ENCODE assay signal across 8 cellular contexts in the genomic region with DNA sequence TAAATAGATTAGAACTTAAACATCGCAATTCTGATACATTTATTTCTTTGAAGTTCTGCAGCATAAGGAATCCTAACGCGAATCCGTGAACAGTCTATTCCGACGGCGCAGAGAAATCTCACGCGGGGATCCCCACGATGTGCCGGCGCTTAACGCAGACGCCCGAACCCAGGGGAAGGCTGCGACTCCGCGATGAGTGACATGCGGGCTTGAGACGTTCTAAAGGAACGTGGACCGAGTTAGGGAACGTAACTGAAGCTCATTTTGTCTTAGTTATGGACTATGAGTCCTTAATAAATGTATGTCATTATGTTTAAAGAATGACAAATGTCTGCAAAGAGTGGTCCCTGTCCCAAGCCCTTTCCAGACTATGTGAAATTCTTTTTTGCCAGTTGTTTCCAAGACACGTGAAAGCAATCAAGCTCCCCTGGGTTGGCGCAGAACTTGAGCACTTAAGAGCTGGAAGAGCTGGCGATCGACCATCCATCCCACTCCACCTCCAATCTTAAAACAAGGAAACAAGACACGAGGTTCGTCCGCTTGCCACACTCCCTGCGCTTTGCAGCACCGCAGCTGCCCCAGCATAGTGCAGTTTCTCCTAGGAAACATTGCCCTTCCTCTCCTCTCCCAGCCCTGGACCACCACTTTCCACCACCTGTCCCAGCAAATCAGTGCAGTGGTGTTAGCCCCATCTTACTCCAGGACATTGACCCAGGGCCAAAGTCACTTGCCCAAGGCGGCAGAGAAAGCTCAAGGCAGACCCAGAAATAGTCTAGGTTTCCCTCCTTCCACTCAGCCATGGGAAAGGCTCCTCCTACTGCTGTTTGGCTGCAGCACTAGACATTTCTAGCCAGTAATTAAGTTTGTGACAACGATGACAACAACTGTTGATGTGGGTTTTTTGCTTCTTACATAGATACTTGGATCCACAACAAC. TPM values are rescaled to one million over a fixed set of nuclear protein-coding genes. Genes with fewer than 3 reads are reported as not detected.
DNase-seq lines count a peak whose midpoint lies in the region; ATAC-seq and TF ChIP-seq lines count a peak whose summit lies in the region.

No MANE protein-coding gene starts in this region.

- peaks cover 36% of the 10 kb centered on the region for H3K4me1 Mint-ChIP-seq in nephron

- H3K27me3 Mint-ChIP-seq in nephron (ENCODE audit: low read depth) = peaks cover 9% of the 10 kb centered on the region

- H3K4me1 ChIP-seq in Peyer's patch = peaks cover 0 to 22% (median 0%) of the 10 kb centered on the region in 4 donors
- H3K4me1 ChIP-seq in esophagus (ENCODE audit: control insufficient read depth in 2 of 2, insufficient read depth in 2 of 2, low read length in 1 of 2) = peaks cover 3 to 6% of the 10 kb centered on the region in 2 donors

- DNase-seq in Peyer's patch (peak in 2 of 3 donors; percentile 55 to 59), NCI-H510A treated with DMSO at 0.1 percent for 48 hours (lab: John Stamatoyannopoulos, UW) (no peak), hippocampal formation (lab: John Stamatoyannopoulos, UW) (no peak)

- H3K4me3 Mint-ChIP-seq in nephron = peak overlapping the region; percentile 78 to 86 (median 85)

- peak overlapping the region; percentile 46 for H3K4me3 ChIP-seq in GM12875 (ENCODE audit: low read depth, low read length)
- H3K4me3 ChIP-seq in Peyer's patch = peak overlapping the region; percentile 30 to 97 (median 68)
- H3K4me3 ChIP-seq in esophagus (ENCODE audit: low read depth in 1 of 2, low read length in 2 of 2) = peak overlapping the region; percentile 52 to 86

- peak overlapping the region; percentile 64 to 84 (median 77) for H3K27ac Mint-ChIP-seq in nephron

- TF ChIP-seq CTCF in GM12875 (IDR thresholded peaks at IDR 0.05; ENCODE audit: borderline replicate concordance, insufficient read depth, low read depth, low read length) (no peak), Peyer's patch (IDR thresholded peaks at IDR 0.05) (peak in 1 of 6 experiments; percentile 16), nephron (IDR thresholded peaks at IDR 0.05; ENCODE audit: unreplicated experiment in 3 of 3) (peak in 1 of 3 experiments; percentile 8)

- no peaks in the 10 kb centered on the region for H3K9me3 Mint-ChIP-seq in nephron

- no peaks in the 10 kb centered on the region for H3K36me3 ChIP-seq in Peyer's patch
- no peaks in the 10 kb centered on the region for H3K36me3 ChIP-seq in esophagus (ENCODE audit: control insufficient read depth in 2 of 2, insufficient read depth in 2 of 2, low read length in 1 of 2)

- ATAC-seq in HG02885 (IDR thresholded peaks at IDR 0.05; ENCODE audit: poor library complexity, unreplicated experiment) (no peak), GM18867 (IDR thresholded peaks at IDR 0.05; ENCODE audit: unreplicated experiment) (no peak)

- H3K9me3 ChIP-seq in Peyer's patch (no peaks in the 10 kb centered on the region), esophagus (ENCODE audit: control insufficient read depth in 2 of 2, insufficient read depth in 1 of 2, low read depth in 1 of 2, low read length in 1 of 2) (no peaks in the 10 kb centered on the region)

- H3K27ac ChIP-seq in Peyer's patch (peak overlapping the region in 2 of 4 donors; percentile 82 to 91), esophagus (ENCODE audit: low read depth in 2 of 2, low read length in 1 of 2) (peak overlapping the region; percentile 88 to 94)

- 2 to 3% methylated on average over 34 of the region's 34 CpGs for WGBS in esophagus, 2 donors

- no peak for TF ChIP-seq POLR2A in Peyer's patch (IDR thresholded peaks at IDR 0.05)

- H3K27me3 ChIP-seq in Peyer's patch (no peaks in the 10 kb centered on the region), esophagus (ENCODE audit: control insufficient read depth in 1 of 2, insufficient read depth in 2 of 2, low read length in 2 of 2) (no peaks in the 10 kb centered on the region)

- no peaks in the 10 kb centered on the region for H3K36me3 Mint-ChIP-seq in nephron (ENCODE audit: low read depth)

RNA-seq across cellular contexts. Expression of gene PARD3, which starts 1.2 kb away (rescaled TPM):
- 100 to 1,000 TPM in 1 of 4 donors, 10 to 100 TPM in 3; 39.2 to 124 (median 48.0) TPM for total RNA-seq in Peyer's patch
- polyA plus RNA-seq in esophagus = 10 to 100 TPM; 40.3 to 71.3 TPM

Comparison
In these comparisons a context has a peak if more than half of its experiments do, and no peak if none do; other contexts are left out.
1. DNase-seq: peak in Peyer's patch (2 of 3); none in NCI-H510A treated with DMSO at 0.1 percent for 48 hours (single experiment) and hippocampal formation (0 of 2).
2. Peak in every context shown above with its lines, with median percentiles within 50 percentile points of each other: H3K4me3 ChIP-seq.